In the genomic region with DNA sequence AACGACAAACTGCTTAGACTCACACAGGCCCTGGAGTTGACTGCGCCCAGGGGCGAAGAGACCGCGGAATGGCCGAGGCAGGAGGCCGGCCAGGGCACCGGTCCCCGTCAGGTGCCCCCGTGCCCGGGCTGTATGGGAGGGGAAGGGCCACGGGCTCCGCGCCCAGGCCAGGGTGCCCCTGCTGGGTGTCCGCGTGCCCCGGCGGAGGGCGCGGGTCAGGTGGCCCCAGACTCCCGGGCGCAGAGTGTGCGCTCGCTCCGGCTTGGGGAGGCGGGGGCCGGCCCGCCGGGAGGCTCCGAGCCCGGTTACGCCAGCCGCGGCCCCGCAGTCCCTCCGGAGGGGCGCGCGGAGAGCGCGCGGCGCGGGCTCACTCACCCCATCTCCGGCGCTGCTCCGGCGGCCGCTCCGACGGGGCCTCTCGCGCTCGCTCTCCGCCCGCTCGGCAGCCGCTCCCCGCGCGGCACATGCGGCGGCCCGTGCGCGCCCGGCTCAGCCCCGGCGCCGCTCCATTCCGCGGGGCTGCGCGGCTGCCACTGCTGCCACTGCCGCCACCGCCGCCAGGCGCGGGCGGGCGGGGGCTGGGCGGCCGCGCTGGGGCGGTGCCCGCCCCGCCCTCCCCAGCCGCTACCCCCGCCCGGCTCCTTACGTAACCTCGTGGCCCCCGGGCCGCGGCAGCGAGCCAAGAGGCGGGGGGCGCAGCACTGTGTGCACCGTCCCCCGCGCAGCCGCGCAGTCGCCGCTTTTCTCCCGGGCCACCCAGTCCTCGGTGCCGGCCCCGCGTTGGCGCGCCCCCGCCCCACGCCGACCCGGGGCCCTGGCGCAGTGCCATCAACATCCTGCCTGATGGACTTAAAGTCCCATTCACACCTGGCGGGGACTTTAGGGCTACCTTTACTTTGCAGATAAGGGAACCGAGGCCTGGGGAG, we compare ENCODE assay signal across 8 cellular contexts. TPM values are rescaled to one million over a fixed set of nuclear protein-coding genes. Genes with fewer than 3 reads are reported as not detected.
A peak's percentile ranks its signal among the peaks of the same experiment; 100 is the strongest.
DNase-seq lines count a peak whose midpoint lies in the region; ATAC-seq and TF ChIP-seq lines count a peak whose summit lies in the region.

A gene (minus strand): TSS at position 565 of the 926 bp plus-strand sequence. CDS start 185 bp downstream, at position 380.

- ATAC-seq in SK-N-SH treated with all-trans-retinoic acid at 6 μM for 48 hours (peak; percentile 73), GM19324 (IDR thresholded peaks at IDR 0.05; ENCODE audit: low FRiP score, unreplicated experiment) (no peak), HG03442 (IDR thresholded peaks at IDR 0.05; ENCODE audit: unreplicated experiment) (no peak)

- DNase-seq in HAP-1 (ENCODE audit: low spot score in 2 of 2) (peak; percentile 58 to 83), mesenchymal stem cell (no peak), thyroid gland (peak; percentile 74 to 77)

- no peak within 1 kb of the TSS for H2BK5ac ChIP-seq in mesenchymal stem cell (ENCODE audit: low read depth, low read length, poor library complexity, severe bottlenecking)

- H3K27ac ChIP-seq in BLaER1 treated with 17β-estradiol and CSF1 and Interleukin-3, amounts not matched to agents 10 nM and 100 nM, result peak within 1 kb of the TSS in 10 of 11 experiments; percentile 13 to 80 (median 70); a peak in 19 of 22 replicates
- H3K27ac ChIP-seq in ectodermal cell (ENCODE audit: insufficient read depth, low read depth, low read length, poor library complexity, severe bottlenecking), result no peak within 1 kb of the TSS
- H3K27ac ChIP-seq in mesenchymal stem cell (ENCODE audit: low read length, poor library complexity, severe bottlenecking), result no peak within 1 kb of the TSS
- peak within 1 kb of the TSS; percentile 87 to 92 (median 91) for H3K27ac ChIP-seq in thyroid gland

- H4K91ac ChIP-seq in mesenchymal stem cell (ENCODE audit: low read length), result no peak within 1 kb of the TSS

- no peak within 1 kb of the TSS for H2AFZ ChIP-seq in mesenchymal stem cell (ENCODE audit: low read depth, low read length)

- no peak within 1 kb of the TSS for H3K18ac ChIP-seq in mesenchymal stem cell (ENCODE audit: low read depth in 1 of 2, low read length in 2 of 2)

- H3K27me3 ChIP-seq in BLaER1 treated with 17β-estradiol and CSF1 and Interleukin-3, amounts not matched to agents 10 nM and 100 nM, result peaks cover 47 to 60% (median 54%) of the 10 kb centered on the region in 11 experiments
- H3K27me3 ChIP-seq in HAP-1 (ENCODE audit: low read depth) (no peaks in the 10 kb centered on the region), ectodermal cell (ENCODE audit: control insufficient read depth, insufficient read depth, low read length, poor library complexity, severe bottlenecking) (peaks cover 43% of the 10 kb centered on the region), mesenchymal stem cell (ENCODE audit: control insufficient read depth in 1 of 2, insufficient read depth in 1 of 2, low read length in 2 of 2) (peaks cover 28 to 36% of the 10 kb centered on the region in 2 experiments), thyroid gland (no peaks in the 10 kb centered on the region)

- no peak within 1 kb of the TSS for H3K14ac ChIP-seq in mesenchymal stem cell (ENCODE audit: low read length in 2 of 2)

- H2AK5ac ChIP-seq in mesenchymal stem cell (ENCODE audit: low read length, severe bottlenecking), result no peak within 1 kb of the TSS

- peak in 2 of 6 experiments; percentile 20 to 31 for TF ChIP-seq CTCF in thyroid gland (IDR thresholded peaks at IDR 0.05)

- no peak within 1 kb of the TSS for H2BK12ac ChIP-seq in mesenchymal stem cell (ENCODE audit: low read length in 2 of 2)

- peaks cover 24 to 35% (median 29%) of the 10 kb centered on the region in 10 experiments for H3K4me1 ChIP-seq in BLaER1 treated with 17β-estradiol and CSF1 and Interleukin-3, amounts not matched to agents 10 nM and 100 nM
- H3K4me1 ChIP-seq in HAP-1 (peaks cover 19% of the 10 kb centered on the region), ectodermal cell (ENCODE audit: control insufficient read depth, insufficient read depth, low read length) (no peaks in the 10 kb centered on the region), mesenchymal stem cell (ENCODE audit: control insufficient read depth, insufficient read depth, low read depth, low read length) (peaks cover 10% of the 10 kb centered on the region), thyroid gland (peaks cover 23 to 31% of the 10 kb centered on the region in 2 donors)

- no peaks in the 10 kb centered on the region for H3K9me3 ChIP-seq in BLaER1 treated with 17β-estradiol and CSF1 and Interleukin-3, amounts not matched to agents 10 nM and 100 nM (replicated peaks in 1 of 11)
- H3K9me3 ChIP-seq in HAP-1 (no peaks in the 10 kb centered on the region), ectodermal cell (ENCODE audit: control insufficient read depth, low read length) (no peaks in the 10 kb centered on the region), mesenchymal stem cell (ENCODE audit: control insufficient read depth, low read length) (no peaks in the 10 kb centered on the region), thyroid gland (no peaks in the 10 kb centered on the region)

- TF ChIP-seq POLR2A in thyroid gland (IDR thresholded peaks at IDR 0.05), result peak; percentile 8 to 83

- no peak within 1 kb of the TSS for H2BK120ac ChIP-seq in mesenchymal stem cell (ENCODE audit: low read depth, low read length)

- H3K23ac ChIP-seq in mesenchymal stem cell (ENCODE audit: low read length in 2 of 2), result no peak within 1 kb of the TSS

- H3K9ac ChIP-seq in BLaER1 treated with 17β-estradiol and CSF1 and Interleukin-3, amounts not matched to agents 10 nM and 100 nM, result peak within 1 kb of the TSS; percentile 67 to 86 (median 76)
- H3K9ac ChIP-seq in mesenchymal stem cell (ENCODE audit: low read length), result peak within 1 kb of the TSS; percentile 64

- H3K4me2 ChIP-seq in BLaER1 treated with 17β-estradiol and CSF1 and Interleukin-3, amounts not matched to agents 10 nM and 100 nM, result peak within 1 kb of the TSS; percentile 93 to 100 (median 99)
- peak within 1 kb of the TSS; percentile 92 for H3K4me2 ChIP-seq in mesenchymal stem cell (ENCODE audit: low read length, poor library complexity, severe bottlenecking)

- peak within 1 kb of the TSS; percentile 37 for H4K8ac ChIP-seq in mesenchymal stem cell (ENCODE audit: low read length)

- no peak within 1 kb of the TSS for H2BK15ac ChIP-seq in mesenchymal stem cell (ENCODE audit: low read depth, poor library complexity, severe bottlenecking)

- in situ Hi-C loops in HAP-1 (cut with MboI; ENCODE audit: low sequenced_read_pairs), result no loop called here

- H3K4me3 ChIP-seq in BLaER1 treated with 17β-estradiol and CSF1 and Interleukin-3, amounts not matched to agents 10 nM and 100 nM, result peak within 1 kb of the TSS; percentile 67 to 78 (median 68)
- H3K4me3 ChIP-seq in HAP-1 (peak within 1 kb of the TSS; percentile 55), ectodermal cell (ENCODE audit: insufficient read depth, low read depth, low read length) (peak within 1 kb of the TSS; percentile 53), mesenchymal stem cell (ENCODE audit: insufficient read depth in 1 of 2, low read depth in 1 of 2, low read length in 2 of 2) (peak within 1 kb of the TSS; percentile 57 to 72), thyroid gland (replicated peaks in 1 of 3) (peak within 1 kb of the TSS; percentile 36 to 70 (median 41))

- peaks cover 0 to 20% (median 10%) of the 10 kb centered on the region in 11 experiments; a peak in 8 of 22 replicates for H4K20me1 ChIP-seq in BLaER1 treated with 17β-estradiol and CSF1 and Interleukin-3, amounts not matched to agents 10 nM and 100 nM

- H3K36me3 ChIP-seq in BLaER1 treated with 17β-estradiol and CSF1 and Interleukin-3, amounts not matched to agents 10 nM and 100 nM, result no peaks in the 10 kb centered on the region
- H3K36me3 ChIP-seq in HAP-1 (replicated peaks), result no peaks in the 10 kb centered on the region
- no peaks in the 10 kb centered on the region for H3K36me3 ChIP-seq in ectodermal cell (ENCODE audit: control insufficient read depth, insufficient read depth, low read length)
- no peaks in the 10 kb centered on the region for H3K36me3 ChIP-seq in mesenchymal stem cell (ENCODE audit: control insufficient read depth in 1 of 2, insufficient read depth in 2 of 2, low read depth in 1 of 2, low read length in 2 of 2)
- no peaks in the 10 kb centered on the region for H3K36me3 ChIP-seq in thyroid gland

- H3K4ac ChIP-seq in mesenchymal stem cell (ENCODE audit: low read depth in 1 of 2, low read length in 2 of 2), result no peak within 1 kb of the TSS

- no peaks in the 10 kb centered on the region for H3K79me1 ChIP-seq in mesenchymal stem cell (replicated peaks; ENCODE audit: low read length, poor library complexity, severe bottlenecking)

- 1% methylated on average over 119 of the region's 119 CpGs for WGBS in ectodermal cell, 2 experiments
- 2% methylated on average over 62 of the region's 119 CpGs for WGBS in mesenchymal stem cell
- WGBS in thyroid gland, 2 donors, result 0 to 2% methylated on average over 31 to 33 of the region's 119 CpGs

- intact Hi-C loops in thyroid gland (cut with DNase I), result no loop called here

TF ChIP-seq in SK-N-SH treated with all-trans-retinoic acid at 6 μM for 48 hours, 23 proteins besides CTCF, POLR2A, EP300 and RAD21 (continues in another document):
- TF ChIP-seq, protein P1, sequence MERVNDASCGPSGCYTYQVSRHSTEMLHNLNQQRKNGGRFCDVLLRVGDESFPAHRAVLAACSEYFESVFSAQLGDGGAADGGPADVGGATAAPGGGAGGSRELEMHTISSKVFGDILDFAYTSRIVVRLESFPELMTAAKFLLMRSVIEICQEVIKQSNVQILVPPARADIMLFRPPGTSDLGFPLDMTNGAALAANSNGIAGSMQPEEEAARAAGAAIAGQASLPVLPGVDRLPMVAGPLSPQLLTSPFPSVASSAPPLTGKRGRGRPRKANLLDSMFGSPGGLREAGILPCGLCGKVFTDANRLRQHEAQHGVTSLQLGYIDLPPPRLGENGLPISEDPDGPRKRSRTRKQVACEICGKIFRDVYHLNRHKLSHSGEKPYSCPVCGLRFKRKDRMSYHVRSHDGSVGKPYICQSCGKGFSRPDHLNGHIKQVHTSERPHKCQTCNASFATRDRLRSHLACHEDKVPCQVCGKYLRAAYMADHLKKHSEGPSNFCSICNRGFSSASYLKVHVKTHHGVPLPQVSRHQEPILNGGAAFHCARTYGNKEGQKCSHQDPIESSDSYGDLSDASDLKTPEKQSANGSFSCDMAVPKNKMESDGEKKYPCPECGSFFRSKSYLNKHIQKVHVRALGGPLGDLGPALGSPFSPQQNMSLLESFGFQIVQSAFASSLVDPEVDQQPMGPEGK (CRISPR knock-in tag; IDR thresholded peaks at IDR 0.05; ENCODE audit: borderline replicate concordance), result no peak

RNA-seq across cellular contexts. Expression of the gene that starts here (rescaled TPM):
- polyA plus RNA-seq in ectodermal cell (2013, experiment 1 of 4), result 17.3 TPM
- polyA plus RNA-seq in ectodermal cell (2013, experiment 2 of 4), result 14.4 TPM
- 16.0 TPM for polyA plus RNA-seq in ectodermal cell (2013, experiment 3 of 4)
- polyA plus RNA-seq in ectodermal cell (2013, experiment 4 of 4), result 20.0 TPM
- polyA plus RNA-seq in mesenchymal stem cell (2013, experiment 1 of 2), result 1.1 TPM
- 1.3 TPM for polyA plus RNA-seq in mesenchymal stem cell (2013, experiment 2 of 2)
- total RNA-seq in thyroid gland, result 100 to 1,000 TPM in 2 of 4 donors, 10 to 100 TPM in 2; 89.1 to 211 (median 122) TPM

Comparison
In these comparisons a context has a peak if more than half of its experiments do, and no peak if none do; other contexts are left out.
1. H3K27ac ChIP-seq: peak in BLaER1 treated with 17β-estradiol and CSF1 and Interleukin-3, amounts not matched to agents 10 nM and 100 nM (10 of 11) and thyroid gland (3 of 3); none in ectodermal cell (single experiment) and mesenchymal stem cell (single experiment).
2. Peak in every context shown above with its lines, with median percentiles within 50 percentile points of each other: H3K4me3 ChIP-seq.